Comparison of ENCODE assay signal across 22 cellular contexts in the genomic region with DNA sequence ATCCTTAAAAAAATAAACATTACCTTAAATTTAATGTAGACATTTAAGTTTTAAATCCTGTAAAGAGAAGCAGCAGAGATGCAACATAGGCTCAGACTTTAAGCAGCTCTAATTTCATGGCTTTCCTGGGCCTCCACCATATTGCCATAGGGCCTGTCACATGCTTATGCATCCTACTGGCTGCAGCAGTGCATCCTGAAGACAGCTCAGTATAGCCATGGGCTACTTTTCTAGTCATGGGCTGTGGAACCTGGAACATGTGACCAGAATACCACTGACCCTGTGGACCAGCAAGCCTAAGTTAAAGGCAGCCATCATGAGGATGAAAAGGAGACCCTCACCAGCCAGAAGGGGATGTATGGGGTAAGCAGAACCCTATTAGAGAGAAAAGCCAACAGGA.
DNase-seq lines count a peak whose midpoint lies in the region; ATAC-seq, FAIRE-seq and TF ChIP-seq lines count a peak whose summit lies in the region.
"Had no signal": no experiment of that assay in that cellular context is flagged by ENCODE, and none has a peak within 500 bp of the region (broad histone marks: within the 10 kb centered on the region; RNA-seq: fewer than 3 reads in every experiment).

No MANE protein-coding gene starts in this region.

- no peaks in the 10 kb centered on the region for H3K4me1 ChIP-seq in GM23338 (ENCODE audit: insufficient read depth)
- peaks cover 8% of the 10 kb centered on the region for H3K4me1 ChIP-seq in astrocyte (ENCODE audit: insufficient read depth, low read length)
- H3K4me1 ChIP-seq: HAP-1, Peyer's patch had no signal

- H3K9ac ChIP-seq in astrocyte (ENCODE audit: low read length) = peak overlapping the region; percentile 42
- H3K9ac ChIP-seq: KMS-11 had no signal

- H3K27ac ChIP-seq in GM23338 (ENCODE audit: low read depth) = no peak overlapping the region
- H3K27ac ChIP-seq in astrocyte (ENCODE audit: low read depth, low read length) = peak overlapping the region; percentile 76
- H3K27ac ChIP-seq: KMS-11, Peyer's patch had no signal

- no peaks in the 10 kb centered on the region for H3K4me1 Mint-ChIP-seq in GM23338
- H3K4me1 Mint-ChIP-seq in astrocyte (ENCODE audit: low read depth, unreplicated experiment) = peaks cover 7% of the 10 kb centered on the region

- intact Hi-C loops in left cardiac atrium (cut with DNase I) = no loop called here

- H3K9me3 Mint-ChIP-seq in GM23338 (no peaks in the 10 kb centered on the region), astrocyte (ENCODE audit: unreplicated experiment) (no peaks in the 10 kb centered on the region)
- H3K9me3 Mint-ChIP-seq: CD8-positive, alpha-beta memory T cell had no signal

- peak; percentile 35; the same call in 2 of the 3 replicates for ATAC-seq in GM23338
- ATAC-seq in esophagus mucosa = peak; percentile 27
- ATAC-seq in HG03520 (IDR thresholded peaks at IDR 0.05; ENCODE audit: unreplicated experiment) = no peak
- ATAC-seq in left cardiac atrium = no peak

- no peak overlapping the region for H2AFZ ChIP-seq in GM23338
- no peak overlapping the region for H2AFZ ChIP-seq in astrocyte (ENCODE audit: low read depth, low read length)

- H4K20me1 ChIP-seq in GM23338 (replicated peaks; ENCODE audit: insufficient read depth) (no peaks in the 10 kb centered on the region), astrocyte (ENCODE audit: insufficient read depth, low read length) (no peaks in the 10 kb centered on the region)

- H3K4me2 ChIP-seq in GM23338 (no peak overlapping the region), astrocyte (ENCODE audit: low read length) (peak overlapping the region; percentile 20)
- H3K4me2 ChIP-seq: KMS-11 had no signal

- H3K36me3 Mint-ChIP-seq in GM23338 (ENCODE audit: low read depth) (peaks cover 42% of the 10 kb centered on the region), astrocyte (ENCODE audit: low read depth, unreplicated experiment) (peaks cover 14% of the 10 kb centered on the region)

- H3K27ac Mint-ChIP-seq in GM23338 = no peak overlapping the region
- H3K27ac Mint-ChIP-seq in astrocyte (ENCODE audit: unreplicated experiment) = no peak overlapping the region

- FAIRE-seq in astrocyte (lab: Jason Lieb, UNC) = no peak

- H3K27me3 Mint-ChIP-seq in GM23338 (ENCODE audit: insufficient read depth, low read depth, poor library complexity) = no peaks in the 10 kb centered on the region
- no peaks in the 10 kb centered on the region for H3K27me3 Mint-ChIP-seq in astrocyte (ENCODE audit: low read depth, unreplicated experiment)
- H3K27me3 Mint-ChIP-seq: CD8-positive, alpha-beta memory T cell had no signal

- no peak overlapping the region for H3K4me3 Mint-ChIP-seq in GM23338
- H3K4me3 Mint-ChIP-seq in astrocyte (ENCODE audit: unreplicated experiment) = no peak overlapping the region
- H3K4me3 Mint-ChIP-seq: CD8-positive, alpha-beta memory T cell had no signal

- H3K4me3 ChIP-seq in GM23338 (no peak overlapping the region), astrocyte (ENCODE audit: insufficient read depth, low read depth, low read length) (no peak overlapping the region)
- H3K4me3 ChIP-seq: HAP-1, Peyer's patch had no signal

- H3K9me3 ChIP-seq in astrocyte (ENCODE audit: insufficient read depth, low read depth, low read length) = no peaks in the 10 kb centered on the region
- H3K9me3 ChIP-seq: HAP-1, Peyer's patch had no signal

- H3K27me3 ChIP-seq in GM23338 (ENCODE audit: insufficient read depth) (no peaks in the 10 kb centered on the region), astrocyte (ENCODE audit: insufficient read depth, low read length) (no peaks in the 10 kb centered on the region)
- H3K27me3 ChIP-seq: Peyer's patch had no signal

- peak; percentile 3 for DNase-seq in GM23338 (ENCODE audit: low spot score)
- no peak for DNase-seq in astrocyte (ENCODE audit: low read depth)
- no peak for DNase-seq in mesenteric fat pad (ENCODE audit: low spot score)
- no peak for DNase-seq in NCI-H524 (lab: John Stamatoyannopoulos, UW)
- no peak for DNase-seq in left cardiac atrium
- DNase-seq: ACHN; AML-193; C1 segment of cervical spinal cord; Calu3; CD8-positive, alpha-beta memory T cell; DMS153; GDM1; NCI-H1092 treated with DMSO at 0.1 percent for 48 hours; NCI-H146; NCI-H2081 treated with DMSO at 0.1 percent for 48 hours; NCI-H2171 treated with DMSO at 0.1 percent for 48 hours; NCI-H526; Peyer's patch had no signal

- TF ChIP-seq CTCF in GM23338 (conservative IDR thresholded peaks at IDR 0.05; ENCODE audit: low read depth in 2 of 2) = no peak
- TF ChIP-seq CTCF in astrocyte (IDR thresholded peaks at IDR 0.05; ENCODE audit: insufficient read depth, low read depth, low read length) = no peak

- H3K9me2 ChIP-seq in GM23338 (ENCODE audit: insufficient read depth) = no peaks in the 10 kb centered on the region

- H3K79me2 ChIP-seq in GM23338 (replicated peaks; ENCODE audit: insufficient read depth) = no peaks in the 10 kb centered on the region
- no peaks in the 10 kb centered on the region for H3K79me2 ChIP-seq in astrocyte (ENCODE audit: insufficient read depth, low read length)

- peaks cover 20% of the 10 kb centered on the region for H3K36me3 ChIP-seq in GM23338 (ENCODE audit: insufficient read depth)
- peaks cover 20% of the 10 kb centered on the region for H3K36me3 ChIP-seq in astrocyte (ENCODE audit: insufficient read depth, low read length)

- H3F3A ChIP-seq in GM23338 (replicated peaks; ENCODE audit: low read depth) = 0 out of 2 replicates have a peak, but pooled peaks cover 5% of the 10 kb centered on the region

TF ChIP-seq in GM23338, 12 proteins besides CTCF, POLR2A, EP300 and RAD21 (continues in another document):
- TF ChIP-seq, protein P1, sequence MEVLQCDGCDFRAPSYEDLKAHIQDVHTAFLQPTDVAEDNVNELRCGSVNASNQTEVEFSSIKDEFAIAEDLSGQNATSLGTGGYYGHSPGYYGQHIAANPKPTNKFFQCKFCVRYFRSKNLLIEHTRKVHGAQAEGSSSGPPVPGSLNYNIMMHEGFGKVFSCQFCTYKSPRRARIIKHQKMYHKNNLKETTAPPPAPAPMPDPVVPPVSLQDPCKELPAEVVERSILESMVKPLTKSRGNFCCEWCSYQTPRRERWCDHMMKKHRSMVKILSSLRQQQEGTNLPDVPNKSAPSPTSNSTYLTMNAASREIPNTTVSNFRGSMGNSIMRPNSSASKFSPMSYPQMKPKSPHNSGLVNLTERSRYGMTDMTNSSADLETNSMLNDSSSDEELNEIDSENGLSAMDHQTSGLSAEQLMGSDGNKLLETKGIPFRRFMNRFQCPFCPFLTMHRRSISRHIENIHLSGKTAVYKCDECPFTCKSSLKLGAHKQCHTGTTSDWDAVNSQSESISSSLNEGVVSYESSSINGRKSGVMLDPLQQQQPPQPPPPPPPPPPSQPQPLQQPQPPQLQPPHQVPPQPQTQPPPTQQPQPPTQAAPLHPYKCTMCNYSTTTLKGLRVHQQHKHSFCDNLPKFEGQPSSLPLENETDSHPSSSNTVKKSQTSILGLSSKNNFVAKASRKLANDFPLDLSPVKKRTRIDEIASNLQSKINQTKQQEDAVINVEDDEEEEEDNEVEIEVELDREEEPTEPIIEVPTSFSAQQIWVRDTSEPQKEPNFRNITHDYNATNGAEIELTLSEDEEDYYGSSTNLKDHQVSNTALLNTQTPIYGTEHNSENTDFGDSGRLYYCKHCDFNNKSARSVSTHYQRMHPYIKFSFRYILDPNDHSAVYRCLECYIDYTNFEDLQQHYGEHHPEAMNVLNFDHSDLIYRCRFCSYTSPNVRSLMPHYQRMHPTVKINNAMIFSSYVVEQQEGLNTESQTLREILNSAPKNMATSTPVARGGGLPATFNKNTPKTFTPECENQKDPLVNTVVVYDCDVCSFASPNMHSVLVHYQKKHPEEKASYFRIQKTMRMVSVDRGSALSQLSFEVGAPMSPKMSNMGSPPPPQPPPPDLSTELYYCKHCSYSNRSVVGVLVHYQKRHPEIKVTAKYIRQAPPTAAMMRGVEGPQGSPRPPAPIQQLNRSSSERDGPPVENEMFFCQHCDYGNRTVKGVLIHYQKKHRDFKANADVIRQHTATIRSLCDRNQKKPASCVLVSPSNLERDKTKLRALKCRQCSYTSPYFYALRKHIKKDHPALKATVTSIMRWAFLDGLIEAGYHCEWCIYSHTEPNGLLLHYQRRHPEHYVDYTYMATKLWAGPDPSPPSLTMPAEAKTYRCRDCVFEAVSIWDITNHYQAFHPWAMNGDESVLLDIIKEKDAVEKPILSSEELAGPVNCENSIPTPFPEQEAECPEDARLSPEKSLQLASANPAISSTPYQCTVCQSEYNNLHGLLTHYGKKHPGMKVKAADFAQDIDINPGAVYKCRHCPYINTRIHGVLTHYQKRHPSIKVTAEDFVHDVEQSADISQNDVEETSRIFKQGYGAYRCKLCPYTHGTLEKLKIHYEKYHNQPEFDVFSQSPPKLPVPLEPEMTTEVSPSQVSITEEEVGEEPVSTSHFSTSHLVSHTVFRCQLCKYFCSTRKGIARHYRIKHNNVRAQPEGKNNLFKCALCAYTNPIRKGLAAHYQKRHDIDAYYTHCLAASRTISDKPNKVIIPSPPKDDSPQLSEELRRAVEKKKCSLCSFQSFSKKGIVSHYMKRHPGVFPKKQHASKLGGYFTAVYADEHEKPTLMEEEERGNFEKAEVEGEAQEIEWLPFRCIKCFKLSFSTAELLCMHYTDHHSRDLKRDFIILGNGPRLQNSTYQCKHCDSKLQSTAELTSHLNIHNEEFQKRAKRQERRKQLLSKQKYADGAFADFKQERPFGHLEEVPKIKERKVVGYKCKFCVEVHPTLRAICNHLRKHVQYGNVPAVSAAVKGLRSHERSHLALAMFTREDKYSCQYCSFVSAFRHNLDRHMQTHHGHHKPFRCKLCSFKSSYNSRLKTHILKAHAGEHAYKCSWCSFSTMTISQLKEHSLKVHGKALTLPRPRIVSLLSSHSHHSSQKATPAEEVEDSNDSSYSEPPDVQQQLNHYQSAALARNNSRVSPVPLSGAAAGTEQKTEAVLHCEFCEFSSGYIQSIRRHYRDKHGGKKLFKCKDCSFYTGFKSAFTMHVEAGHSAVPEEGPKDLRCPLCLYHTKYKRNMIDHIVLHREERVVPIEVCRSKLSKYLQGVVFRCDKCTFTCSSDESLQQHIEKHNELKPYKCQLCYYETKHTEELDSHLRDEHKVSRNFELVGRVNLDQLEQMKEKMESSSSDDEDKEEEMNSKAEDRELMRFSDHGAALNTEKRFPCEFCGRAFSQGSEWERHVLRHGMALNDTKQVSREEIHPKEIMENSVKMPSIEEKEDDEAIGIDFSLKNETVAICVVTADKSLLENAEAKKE (CRISPR knock-in tag; IDR thresholded peaks at IDR 0.05) = no peak
- no peak for TF ChIP-seq STAT1 (IDR thresholded peaks at IDR 0.05; ENCODE audit: unreplicated experiment)

Comparison
In these comparisons a context has a peak if more than half of its experiments do, and no peak if none do; other contexts are left out.
1. ATAC-seq: peak in GM23338 (single experiment) and esophagus mucosa (single experiment); none in HG03520 (single experiment) and left cardiac atrium (0 of 2).